8 cellular contexts compared by ENCODE assay signal in genomic region chr7:141158562-141158961, GRCh38.
DNase-seq lines count a peak whose midpoint lies in the region; ATAC-seq and TF ChIP-seq lines count a peak whose summit lies in the region.

No MANE protein-coding gene starts in this region.

- H3K27me3 ChIP-seq in trophoblast cell (ENCODE audit: insufficient read depth, low read length) = no peaks in the 10 kb centered on the region
- no peaks in the 10 kb centered on the region for H3K27me3 ChIP-seq in CD8-positive, alpha-beta memory T cell (ENCODE audit: insufficient read depth, low read length, poor library complexity, severe bottlenecking)

- H2AFZ ChIP-seq in trophoblast cell (ENCODE audit: insufficient read depth, low read length, poor library complexity) = no peak overlapping the region

- no peaks in the 10 kb centered on the region for H3K36me3 ChIP-seq in trophoblast cell (ENCODE audit: control insufficient read depth in 1 of 2, insufficient read depth in 2 of 2, low read length in 2 of 2)
- H3K36me3 ChIP-seq in CD8-positive, alpha-beta memory T cell (ENCODE audit: insufficient read depth, low read length) = no peaks in the 10 kb centered on the region

- peaks cover 52% of the 10 kb centered on the region for H3K4me1 Mint-ChIP-seq in brain
- H3K4me1 Mint-ChIP-seq in CD8-positive, alpha-beta memory T cell = no peaks in the 10 kb centered on the region
- H3K4me1 Mint-ChIP-seq in activated naive CD8-positive, alpha-beta T cell treated with anti-CD3 and anti-CD28 coated beads, Interleukin-2, amount 50 U/mL, for 24 hours = no peaks in the 10 kb centered on the region

- no peak overlapping the region for H2BK120ac ChIP-seq in trophoblast cell (ENCODE audit: insufficient read depth, low read length, poor library complexity)

- POLR2A ChIA-PET in CD8-positive, alpha-beta memory T cell (lab: Charles Lee) = no interaction called here

- no peak overlapping the region for H3K23ac ChIP-seq in trophoblast cell (ENCODE audit: low read length)

- H2AK5ac ChIP-seq in trophoblast cell (ENCODE audit: low read length) = no peak overlapping the region

- no peak overlapping the region for H3K4me3 Mint-ChIP-seq in brain
- no peak overlapping the region for H3K4me3 Mint-ChIP-seq in CD8-positive, alpha-beta memory T cell
- no peak overlapping the region for H3K4me3 Mint-ChIP-seq in activated naive CD8-positive, alpha-beta T cell treated with anti-CD3 and anti-CD28 coated beads, Interleukin-2, amount 50 U/mL, for 24 hours

- H3K9ac ChIP-seq in trophoblast cell (ENCODE audit: low read length) = no peak overlapping the region

- H3K79me2 ChIP-seq in trophoblast cell (ENCODE audit: control insufficient read depth, insufficient read depth, low read length, poor library complexity) = no peaks in the 10 kb centered on the region

- H3K18ac ChIP-seq in trophoblast cell (ENCODE audit: low read length) = no peak overlapping the region

- no peaks in the 10 kb centered on the region for H3K79me1 ChIP-seq in trophoblast cell (ENCODE audit: low read length)

- H3K36me3 Mint-ChIP-seq in brain = peaks cover 30% of the 10 kb centered on the region
- no peaks in the 10 kb centered on the region for H3K36me3 Mint-ChIP-seq in CD8-positive, alpha-beta memory T cell
- H3K36me3 Mint-ChIP-seq in activated naive CD8-positive, alpha-beta T cell treated with anti-CD3 and anti-CD28 coated beads, Interleukin-2, amount 50 U/mL, for 24 hours (ENCODE audit: low read depth) = no peaks in the 10 kb centered on the region

- no peak overlapping the region for H3K14ac ChIP-seq in trophoblast cell (ENCODE audit: low read length)

- DNase-seq in trophoblast cell (peak; percentile 66 to 76), DMS153 treated with DMSO at 0.1 percent for 48 hours (lab: John Stamatoyannopoulos, UW; ENCODE audit: unreplicated experiment) (no peak), NCI-H1694 treated with DMSO at 0.1 percent for 48 hours (lab: John Stamatoyannopoulos, UW) (no peak)
- DNase-seq in CD8-positive, alpha-beta memory T cell = no peak
- no peak for DNase-seq in activated naive CD8-positive, alpha-beta T cell treated with anti-CD3 and anti-CD28 coated beads, Interleukin-2, amount 50 U/mL, for 24 hours

- H3K27ac ChIP-seq in trophoblast cell (ENCODE audit: low read depth, low read length) = no peak overlapping the region
- H3K27ac ChIP-seq in CD8-positive, alpha-beta memory T cell (ENCODE audit: low read depth, low read length) = no peak overlapping the region

- WGBS in trophoblast cell (ENCODE audit: extremely low coverage, insufficient coverage, insufficient read length) = no CpG with 5 or more reads among the region's 4 CpGs

- H4K91ac ChIP-seq in trophoblast cell (ENCODE audit: low read depth, low read length) = no peak overlapping the region

- H3K4me3 ChIP-seq in trophoblast cell (ENCODE audit: low read depth, low read length) = no peak overlapping the region
- H3K4me3 ChIP-seq in CD8-positive, alpha-beta memory T cell (ENCODE audit: low read length) = no peak overlapping the region

- CTCF ChIA-PET in CD8-positive, alpha-beta memory T cell (lab: Charles Lee) = no interaction called here

- H2BK5ac ChIP-seq in trophoblast cell (ENCODE audit: low read depth, low read length, poor library complexity) = no peak overlapping the region

- H3K27me3 Mint-ChIP-seq in brain = peaks cover 2% of the 10 kb centered on the region
- H3K27me3 Mint-ChIP-seq in CD8-positive, alpha-beta memory T cell = peaks cover 7 to 18% of the 10 kb centered on the region in 2 donors
- peaks cover 6% of the 10 kb centered on the region for H3K27me3 Mint-ChIP-seq in activated naive CD8-positive, alpha-beta T cell treated with anti-CD3 and anti-CD28 coated beads, Interleukin-2, amount 50 U/mL, for 24 hours

- H3K4me1 ChIP-seq in trophoblast cell (ENCODE audit: control insufficient read depth in 1 of 2, insufficient read depth in 2 of 2, low read length in 2 of 2) = peaks cover 0 to 2% of the 10 kb centered on the region in 2 experiments
- H3K4me1 ChIP-seq in CD8-positive, alpha-beta memory T cell (ENCODE audit: insufficient read depth, low read length) = no peaks in the 10 kb centered on the region

- peak; percentile 71 for ATAC-seq in GM18517 (IDR thresholded peaks at IDR 0.05; ENCODE audit: unreplicated experiment)
- ATAC-seq in HG03460 (IDR thresholded peaks at IDR 0.05; ENCODE audit: unreplicated experiment) = peak; percentile 81
- no peak for ATAC-seq in activated naive CD8-positive, alpha-beta T cell treated with anti-CD3 and anti-CD28 coated beads, Interleukin-2, amount 50 U/mL, for 24 hours

- no peak overlapping the region for H2BK12ac ChIP-seq in trophoblast cell (ENCODE audit: low read length)

- no peak for TF ChIP-seq CTCF in brain (conservative IDR thresholded peaks at IDR 0.05)

- H4K8ac ChIP-seq in trophoblast cell (ENCODE audit: low read depth, low read length) = no peak overlapping the region

- peaks cover 0 to 4% (median 0%) of the 10 kb centered on the region in 5 experiments for H3K9me3 Mint-ChIP-seq in brain
- peaks cover 0 to 2% (median 0%) of the 10 kb centered on the region in 5 donors for H3K9me3 Mint-ChIP-seq in CD8-positive, alpha-beta memory T cell
- H3K9me3 Mint-ChIP-seq in activated naive CD8-positive, alpha-beta T cell treated with anti-CD3 and anti-CD28 coated beads, Interleukin-2, amount 50 U/mL, for 24 hours = no peaks in the 10 kb centered on the region

- H3K4me2 ChIP-seq in trophoblast cell (ENCODE audit: low read length) = no peak overlapping the region

- H3K27ac Mint-ChIP-seq in brain = peak overlapping the region in 3 of 5 experiments; percentile 48 to 74 (median 61)
- no peak overlapping the region for H3K27ac Mint-ChIP-seq in CD8-positive, alpha-beta memory T cell
- no peak overlapping the region for H3K27ac Mint-ChIP-seq in activated naive CD8-positive, alpha-beta T cell treated with anti-CD3 and anti-CD28 coated beads, Interleukin-2, amount 50 U/mL, for 24 hours

- H3K9me3 ChIP-seq in trophoblast cell (ENCODE audit: insufficient read depth, low read depth, low read length) = no peaks in the 10 kb centered on the region
- H3K9me3 ChIP-seq in CD8-positive, alpha-beta memory T cell (ENCODE audit: low read length) = no peaks in the 10 kb centered on the region

- H3K4ac ChIP-seq in trophoblast cell (ENCODE audit: low read depth, low read length) = no peak overlapping the region

- no peak overlapping the region for H4K12ac ChIP-seq in trophoblast cell (ENCODE audit: low read depth, low read length)

Comparison
In these comparisons a context has a peak if more than half of its experiments do, and no peak if none do; other contexts are left out.
1. H3K27ac Mint-ChIP-seq: peak in brain (3 of 5); none in CD8-positive, alpha-beta memory T cell (0 of 8) and activated naive CD8-positive, alpha-beta T cell treated with anti-CD3 and anti-CD28 coated beads, Interleukin-2, amount 50 U/mL, for 24 hours (single experiment).
2. DNase-seq: peak in trophoblast cell (2 of 2); none in CD8-positive, alpha-beta memory T cell (0 of 5), DMS153 treated with DMSO at 0.1 percent for 48 hours (single experiment), activated naive CD8-positive, alpha-beta T cell treated with anti-CD3 and anti-CD28 coated beads, Interleukin-2, amount 50 U/mL, for 24 hours (single experiment) and NCI-H1694 treated with DMSO at 0.1 percent for 48 hours (single experiment).